Comparison of ENCODE assay signal across 7 cellular contexts in genomic region chr2:136384541-136385303, GRCh38.
DNase-seq lines count a peak whose midpoint lies in the region; ATAC-seq, FAIRE-seq and TF ChIP-seq lines count a peak whose summit lies in the region.

No MANE protein-coding gene starts in this region.

- H4K20me1 ChIP-seq in keratinocyte (ENCODE audit: control insufficient read depth, extremely low read depth, insufficient read depth, low read length), result no peaks in the 10 kb centered on the region

- H3K4me1 ChIP-seq in keratinocyte (ENCODE audit: control insufficient read depth, extremely low read depth, insufficient read depth, low read length), result no peaks in the 10 kb centered on the region

- H3K36me3 ChIP-seq in keratinocyte (ENCODE audit: control insufficient read depth in 2 of 2, extremely low read depth in 1 of 2, insufficient read depth in 2 of 2, low read length in 2 of 2), result no peaks in the 10 kb centered on the region

- H3K36me3 Mint-ChIP-seq in stimulated activated memory B cell treated with anti-CD40 and anti-IgM and Interleukin-4, amounts not matched to agents 10 μg/mL and 1 μg/mL and 100 μg/mL, for 72 hours, result no peaks in the 10 kb centered on the region

- H3K4me2 ChIP-seq in keratinocyte (ENCODE audit: control insufficient read depth, extremely low read depth, insufficient read depth, low read depth, low read length), result no peak overlapping the region

- dilution Hi-C loops in keratinocyte (cut with MboI; ENCODE audit: extremely low pct_ligation_motif_present, low sequenced_read_pairs), result no loop called here

- no peak for DNase-seq in H54 (ENCODE audit: insufficient read length, low spot score)
- DNase-seq in LoVo (ENCODE audit: low spot score), result peak; percentile 9
- DNase-seq in SK-MEL-5 (ENCODE audit: low read depth, low spot score), result peak; percentile 77
- peak; percentile 42 for DNase-seq in astrocyte of the hippocampus (ENCODE audit: low read depth, low spot score)
- no peak for DNase-seq in keratinocyte (ENCODE audit: low read depth, low spot score)

- TF ChIP-seq POLR2A in H54 (IDR thresholded peaks at IDR 0.05; ENCODE audit: low read depth, low read length), result no peak

- no peaks in the 10 kb centered on the region for H3K79me2 ChIP-seq in keratinocyte (ENCODE audit: control insufficient read depth, insufficient read depth, low read length)

- H3K4me3 Mint-ChIP-seq in stimulated activated memory B cell treated with anti-CD40 and anti-IgM and Interleukin-4, amounts not matched to agents 10 μg/mL and 1 μg/mL and 100 μg/mL, for 72 hours, result no peak overlapping the region

- FAIRE-seq in H54 (lab: Jason Lieb, UNC) (peak; percentile 23), keratinocyte (lab: Jason Lieb, UNC) (no peak)

- no peaks in the 10 kb centered on the region for H3K27me3 Mint-ChIP-seq in stimulated activated memory B cell treated with anti-CD40 and anti-IgM and Interleukin-4, amounts not matched to agents 10 μg/mL and 1 μg/mL and 100 μg/mL, for 72 hours

- no peak overlapping the region for H2AFZ ChIP-seq in keratinocyte (ENCODE audit: control insufficient read depth, low read length)

- no peaks in the 10 kb centered on the region for H3K9me3 ChIP-seq in keratinocyte (ENCODE audit: control insufficient read depth, low read depth, low read length)

- no peaks in the 10 kb centered on the region for H3K9me1 ChIP-seq in keratinocyte (ENCODE audit: control insufficient read depth, extremely low read depth, insufficient read depth, low read length)

- peak; percentile 65 for ATAC-seq in stimulated activated memory B cell treated with anti-CD40 and anti-IgM and Interleukin-4, amounts not matched to agents 10 μg/mL and 1 μg/mL and 100 μg/mL, for 72 hours

- in situ Hi-C loops in SK-MEL-5 (cut with HindIII; ENCODE audit: low pct_unique_long_range_greater_than_20kb, low sequenced_read_pairs), result no loop called here

- H3K4me3 ChIP-seq in keratinocyte (ENCODE audit: control insufficient read depth in 2 of 3, extremely low read depth in 1 of 3, insufficient read depth in 2 of 3, low read depth in 1 of 3, low read length in 3 of 3), result no peak overlapping the region

- no peak overlapping the region for H3K9ac ChIP-seq in keratinocyte (ENCODE audit: control insufficient read depth, extremely low read depth, insufficient read depth, low read length)

- peaks cover 50% of the 10 kb centered on the region for H3K4me1 Mint-ChIP-seq in stimulated activated memory B cell treated with anti-CD40 and anti-IgM and Interleukin-4, amounts not matched to agents 10 μg/mL and 1 μg/mL and 100 μg/mL, for 72 hours

- peak; percentile 87 for TF ChIP-seq CTCF in GM12872 (IDR thresholded peaks at IDR 0.05; ENCODE audit: insufficient read depth, low read depth, low read length)
- peak; percentile 44 to 68 (median 60) for TF ChIP-seq CTCF in keratinocyte (optimal IDR thresholded peaks at IDR 0.05 in 1 of 3, IDR thresholded peaks at IDR 0.05 in 1 of 3, conservative IDR thresholded peaks at IDR 0.05 in 1 of 3; ENCODE audit: extremely low read depth in 1 of 3, insufficient read depth in 2 of 3, low read length in 3 of 3)

- no peaks in the 10 kb centered on the region for H3K27me3 ChIP-seq in keratinocyte (ENCODE audit: control insufficient read depth, extremely low read depth, insufficient read depth, low read length)

- no peaks in the 10 kb centered on the region for H3K9me3 Mint-ChIP-seq in stimulated activated memory B cell treated with anti-CD40 and anti-IgM and Interleukin-4, amounts not matched to agents 10 μg/mL and 1 μg/mL and 100 μg/mL, for 72 hours

- H3K27ac Mint-ChIP-seq in stimulated activated memory B cell treated with anti-CD40 and anti-IgM and Interleukin-4, amounts not matched to agents 10 μg/mL and 1 μg/mL and 100 μg/mL, for 72 hours, result peak overlapping the region; percentile 95

- H3K27ac ChIP-seq in keratinocyte (ENCODE audit: control insufficient read depth, insufficient read depth, low read length), result no peak overlapping the region

Comparison
In these comparisons a context has a peak if more than half of its experiments do, and no peak if none do; other contexts are left out.
1. DNase-seq: peak in LoVo (single experiment), SK-MEL-5 (single experiment) and astrocyte of the hippocampus (single experiment); none in H54 (single experiment) and keratinocyte (single experiment).